In the genomic region with DNA sequence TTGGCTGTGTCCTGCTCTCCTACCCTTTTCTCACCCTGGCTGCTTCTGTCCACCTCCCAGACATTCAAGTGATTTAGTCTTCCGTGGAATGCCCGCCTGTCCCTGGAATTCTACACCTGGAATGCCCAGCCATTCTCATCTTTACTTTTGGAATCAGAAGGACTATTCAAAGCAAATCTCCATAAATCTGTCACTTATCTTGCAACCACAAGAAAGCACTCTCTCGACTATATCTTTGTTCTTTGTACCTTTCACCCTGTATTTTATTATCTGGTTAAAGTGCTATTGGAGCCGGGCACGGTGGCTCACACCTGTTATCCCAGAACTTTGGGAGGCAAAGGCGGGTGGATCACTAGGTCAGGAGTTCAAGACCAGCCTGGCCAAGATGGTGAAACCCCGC, we compare ENCODE assay signal across 16 cellular contexts.
"Had no signal": no experiment of that assay in that cellular context is flagged by ENCODE, and none has a peak within 500 bp of the region (broad histone marks: within the 10 kb centered on the region; RNA-seq: fewer than 3 reads in every experiment).

No MANE protein-coding gene starts in this region.

- H3K4me3 ChIP-seq: adrenal gland, coronary artery, gastrocnemius medialis, stomach, thoracic aorta had no signal

- H3K4me3 Mint-ChIP-seq: activated naive CD4-positive, alpha-beta T cell treated with anti-CD3 and anti-CD28 coated beads for 36 hours; activated T-helper 1 cell treated with anti-CD3 and anti-CD28 coated beads, Interleukin-12 subunit alpha, Interleukin-12 subunit beta, Interleukin-2, Interleukin-4 antibody, amounts not matched to agents 30 ng/mL and 10 ng/mL and 1 ng/mL, durations not matched to agents 14 hours and 24 hours and 36 hours; effector memory CD8-positive, alpha-beta T cell had no signal

- ATAC-seq: effector memory CD8-positive, alpha-beta T cell; gastrocnemius medialis; left ventricle myocardium superior; right cardiac atrium had no signal

- H3K27me3 ChIP-seq: adrenal gland, gastrocnemius medialis, stomach had no signal

- H3K27ac ChIP-seq: adrenal gland, coronary artery, epithelial cell of prostate, gastrocnemius medialis, thoracic aorta had no signal

- FAIRE-seq: urothelium cell line had no signal

- H3K9me3 ChIP-seq: adrenal gland, gastrocnemius medialis, stomach, thoracic aorta had no signal

- H3K27ac Mint-ChIP-seq: activated naive CD4-positive, alpha-beta T cell treated with anti-CD3 and anti-CD28 coated beads for 36 hours; activated T-helper 1 cell treated with anti-CD3 and anti-CD28 coated beads, Interleukin-12 subunit alpha, Interleukin-12 subunit beta, Interleukin-2, Interleukin-4 antibody, amounts not matched to agents 30 ng/mL and 10 ng/mL and 1 ng/mL, durations not matched to agents 14 hours and 24 hours and 36 hours had no signal

- H3K9me3 Mint-ChIP-seq: activated naive CD4-positive, alpha-beta T cell treated with anti-CD3 and anti-CD28 coated beads for 36 hours; activated T-helper 1 cell treated with anti-CD3 and anti-CD28 coated beads, Interleukin-12 subunit alpha, Interleukin-12 subunit beta, Interleukin-2, Interleukin-4 antibody, amounts not matched to agents 30 ng/mL and 10 ng/mL and 1 ng/mL, durations not matched to agents 14 hours and 24 hours and 36 hours; effector memory CD8-positive, alpha-beta T cell had no signal

- H3K27me3 Mint-ChIP-seq: effector memory CD8-positive, alpha-beta T cell had no signal

- DNase-seq: activated naive CD4-positive, alpha-beta T cell treated with anti-CD3 and anti-CD28 coated beads for 36 hours; adrenal gland; caudate nucleus; effector memory CD8-positive, alpha-beta T cell; gastrocnemius medialis; islet precursor cell; left ventricle myocardium superior; right cardiac atrium; stimulated activated CD4-positive, alpha-beta T cell treated with anti-CD3 and anti-CD28 coated beads, Interleukin-2, amount 100 ng/mL, for 48 hours; stomach; SW 1271 had no signal

- H3K4me1 ChIP-seq: adrenal gland, gastrocnemius medialis had no signal

- H3K36me3 ChIP-seq: adrenal gland, gastrocnemius medialis, stomach, thoracic aorta had no signal
